24 cellular contexts compared by ENCODE assay signal in the genomic region with DNA sequence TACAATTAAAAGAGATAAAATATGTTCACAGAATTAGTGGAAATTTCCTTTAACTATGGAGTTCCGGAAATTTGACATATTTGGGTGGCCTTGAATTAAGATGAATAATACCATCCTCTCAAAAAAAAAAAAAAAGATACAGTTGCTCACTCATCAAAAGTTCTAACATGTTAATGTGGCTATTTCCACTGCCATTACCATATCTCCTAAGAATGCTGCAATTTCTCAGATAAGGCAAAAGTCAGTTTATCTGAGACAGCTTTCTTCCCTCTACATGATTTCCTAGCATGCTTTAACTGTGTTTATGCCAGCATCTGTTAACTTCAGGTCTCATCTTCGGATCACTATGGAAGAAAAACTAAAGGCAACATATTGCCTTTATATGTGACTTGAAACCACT. TPM values are rescaled to one million over a fixed set of nuclear protein-coding genes. Genes with fewer than 3 reads are reported as not detected.
"Had no signal": no experiment of that assay in that cellular context is flagged by ENCODE, and none has a peak within 500 bp of the region (broad histone marks: within the 10 kb centered on the region; RNA-seq: fewer than 3 reads in every experiment).

No MANE protein-coding gene starts in this region.

- DNase-seq: activated B cell treated with CpG ODN at 0.5 μM for 24 hours; activated CD4-positive, alpha-beta memory T cell treated with anti-CD3 and anti-CD28 coated beads for 36 hours; activated CD4-positive, alpha-beta T cell treated with anti-CD3 and anti-CD28 coated beads for 4 hours; activated gamma-delta T cell treated with Interleukin-2 at 50 U/mL for 16 hours; activated naive CD8-positive, alpha-beta T cell treated with anti-CD3 and anti-CD28 coated beads for 36 hours; activated T-cell treated with anti-CD3 and anti-CD28 coated beads for 4 hours; aorta; colonic mucosa; endodermal cell; foreskin keratinocyte; glutamatergic neuron; hippocampal formation; midbrain; pancreas; right lobe of liver; stimulated activated CD4-positive, alpha-beta T cell treated with anti-CD3 and anti-CD28 coated beads, Interleukin-4, amount 100 ng/mL, for 1 hour; testis; upper lobe of right lung had no signal

- H3K9me3 ChIP-seq: colonic mucosa, pancreas, right lobe of liver, testis, upper lobe of right lung had no signal

- ATAC-seq: foreskin keratinocyte, pancreas, right lobe of liver, upper lobe of right lung had no signal

- H3K27me3 ChIP-seq: colonic mucosa, foreskin keratinocyte, pancreas, right lobe of liver, testis, upper lobe of right lung had no signal

- H3K36me3 ChIP-seq: colonic mucosa had no signal

- H3K27ac ChIP-seq: colonic mucosa, epithelial cell of prostate, foreskin keratinocyte, pancreas, right lobe of liver, testis, upper lobe of right lung had no signal

- H3K4me3 ChIP-seq: colonic mucosa, pancreas, right lobe of liver, testis, upper lobe of right lung had no signal

RNA-seq across cellular contexts. Expression of gene CFAP90, which starts 15.3 kb away (rescaled TPM):
- total RNA-seq: activated B cell treated with CpG ODN at 0.5 μM for 24 hours; activated CD4-positive, alpha-beta memory T cell treated with anti-CD3 and anti-CD28 coated beads for 36 hours; activated naive CD8-positive, alpha-beta T cell treated with anti-CD3 and anti-CD28 coated beads for 36 hours; activated T-helper 1 cell treated with anti-CD3 and anti-CD28 coated beads, Interleukin-12 subunit alpha, Interleukin-12 subunit beta, Interleukin-2, Interleukin-4 antibody, amounts not matched to agents 30 ng/mL and 10 ng/mL and 1 ng/mL, durations not matched to agents 14 hours and 24 hours and 36 hours; colonic mucosa; fibroblast of lung; foreskin keratinocyte; lung microvascular endothelial cell; myocyte; pulmonary artery endothelial cell had no signal
- polyA plus RNA-seq: fibroblast of lung had no signal
